In genomic region chr2:24571828-24572442, GRCh38 we compare ENCODE assay signal across 13 cellular contexts.
"Had no signal": no experiment of that assay in that cellular context is flagged by ENCODE, and none has a peak within 500 bp of the region (broad histone marks: within the 10 kb centered on the region; RNA-seq: fewer than 3 reads in every experiment).

No MANE protein-coding gene starts in this region.

- H3K27me3 Mint-ChIP-seq: activated CD4-positive, alpha-beta memory T cell treated with anti-CD3 and anti-CD28 coated beads for 36 hours; activated CD8-positive, alpha-beta memory T cell treated with anti-CD3 and anti-CD28 coated beads, Interleukin-2, amount 10 ng/mL, durations not matched to agents 7 days and 5 days had no signal

- H3K4me3 ChIP-seq: coronary artery, esophagus squamous epithelium, tibial artery had no signal

- H3K4me3 Mint-ChIP-seq: activated CD4-positive, alpha-beta memory T cell treated with anti-CD3 and anti-CD28 coated beads for 36 hours; activated CD8-positive, alpha-beta memory T cell treated with anti-CD3 and anti-CD28 coated beads, Interleukin-2, amount 10 ng/mL, durations not matched to agents 7 days and 5 days; activated T-helper 1 cell treated with anti-CD3 and anti-CD28 coated beads, Interleukin-12 subunit alpha, Interleukin-12 subunit beta, Interleukin-2, Interleukin-4 antibody, amounts not matched to agents 30 ng/mL and 10 ng/mL and 1 ng/mL, durations not matched to agents 14 hours and 24 hours and 36 hours had no signal

- DNase-seq: activated CD4-positive, alpha-beta memory T cell treated with anti-CD3 and anti-CD28 coated beads for 36 hours; activated CD4-positive, alpha-beta T cell treated with anti-CD3 and anti-CD28 coated beads for 1 hour; activated CD8-positive, alpha-beta memory T cell treated with anti-CD3 and anti-CD28 coated beads, Interleukin-2, amount 10 ng/mL, durations not matched to agents 7 days and 5 days; activated naive CD4-positive, alpha-beta T cell treated with Interleukin-2 at 50 U/mL for 16 hours; caudate nucleus; esophagus squamous epithelium; kidney glomerular epithelial cell; mesenchymal stem cell; stimulated activated CD4-positive, alpha-beta T cell treated with anti-CD3 and anti-CD28 coated beads, Interleukin-12 subunit alpha, Interleukin-12 subunit beta, amount 100 ng/mL, for 4 hours; stimulated activated CD4-positive, alpha-beta T cell treated with anti-CD3 and anti-CD28 coated beads, Interleukin-2, amount 100 ng/mL, for 24 hours; tibial artery had no signal

- H3K27ac ChIP-seq: coronary artery, esophagus squamous epithelium, tibial artery had no signal

- H3K36me3 ChIP-seq: tibial artery had no signal

- H3K9me3 ChIP-seq: esophagus squamous epithelium, tibial artery had no signal

- H3K27ac Mint-ChIP-seq: activated CD4-positive, alpha-beta memory T cell treated with anti-CD3 and anti-CD28 coated beads for 36 hours; activated CD8-positive, alpha-beta memory T cell treated with anti-CD3 and anti-CD28 coated beads, Interleukin-2, amount 10 ng/mL, durations not matched to agents 7 days and 5 days; activated T-helper 1 cell treated with anti-CD3 and anti-CD28 coated beads, Interleukin-12 subunit alpha, Interleukin-12 subunit beta, Interleukin-2, Interleukin-4 antibody, amounts not matched to agents 30 ng/mL and 10 ng/mL and 1 ng/mL, durations not matched to agents 14 hours and 24 hours and 36 hours had no signal

- ATAC-seq: activated CD8-positive, alpha-beta memory T cell treated with anti-CD3 and anti-CD28 coated beads, Interleukin-2, amount 10 ng/mL, durations not matched to agents 7 days and 5 days had no signal

- H3K9me3 Mint-ChIP-seq: activated CD4-positive, alpha-beta memory T cell treated with anti-CD3 and anti-CD28 coated beads for 36 hours had no signal
